9 cellular contexts compared by ENCODE assay signal in genomic region chr12:82009524-82009923, GRCh38.
"Had no signal": no experiment of that assay in that cellular context is flagged by ENCODE, and none has a peak within 500 bp of the region (broad histone marks: within the 10 kb centered on the region; RNA-seq: fewer than 3 reads in every experiment).

No MANE protein-coding gene starts in this region.

- H3K36me3 ChIP-seq: HAP-1 had no signal

- DNase-seq: GM23248, GOT3, H7, H9, HCEC 1CT, HFFc6 had no signal

- H3K9me3 Mint-ChIP-seq: GM23338, H9 had no signal

- H3K27ac Mint-ChIP-seq: GM23338, H9, HFFc6 had no signal

- H3K4me3 Mint-ChIP-seq: GM23338, H9, HFFc6 had no signal

- H2AFZ ChIP-seq: GM23248, GM23338 had no signal

- H3K9me3 ChIP-seq: HAP-1 had no signal

- H3K27ac ChIP-seq: GM23248 had no signal

- H3K4me1 Mint-ChIP-seq: GM23338 had no signal

- H3K4me2 ChIP-seq: GM23338 had no signal

- H3K4me1 ChIP-seq: HAP-1 had no signal

- H3K4me3 ChIP-seq: GM23248, GM23338, HAP-1 had no signal

- ATAC-seq: GM23338, HCT116 had no signal
